ENCODE assay signal across 8 cellular contexts in genomic region chr17:43416998-43417891, GRCh38. TPM values are rescaled to one million over a fixed set of nuclear protein-coding genes. Genes with fewer than 3 reads are reported as not detected.
DNase-seq lines count a peak whose midpoint lies in the region; ATAC-seq and TF ChIP-seq lines count a peak whose summit lies in the region.

No MANE protein-coding gene starts in this region.

- no peaks in the 10 kb centered on the region for H3K9me3 Mint-ChIP-seq in endothelial cell (ENCODE audit: unreplicated experiment)

- ATAC-seq in GM19351 (IDR thresholded peaks at IDR 0.05; ENCODE audit: unreplicated experiment): no peak

- H2BK120ac ChIP-seq in neuronal stem cell (ENCODE audit: low read depth, low read length): no peak overlapping the region

- H2BK15ac ChIP-seq in neuronal stem cell (ENCODE audit: low read length): peak overlapping the region; percentile 54

- H3K4ac ChIP-seq in neuronal stem cell (ENCODE audit: low read length): no peak overlapping the region

- H2AK5ac ChIP-seq in neuronal stem cell (ENCODE audit: low read depth, low read length): no peak overlapping the region

- no peak overlapping the region for H3K4me3 ChIP-seq in fibroblast of mammary gland (ENCODE audit: control insufficient read depth, low read depth, low read length)
- H3K4me3 ChIP-seq in neuronal stem cell (ENCODE audit: low read length in 2 of 2): no peak overlapping the region

- no peak overlapping the region for H3K4me2 ChIP-seq in neuronal stem cell (ENCODE audit: insufficient read depth, low read length, poor library complexity, severe bottlenecking)

- peaks cover 2% of the 10 kb centered on the region for H3K4me1 Mint-ChIP-seq in endothelial cell (ENCODE audit: unreplicated experiment)

- peak overlapping the region; percentile 45 for H2AFZ ChIP-seq in neuronal stem cell (ENCODE audit: low read length)

- no peak for TF ChIP-seq CTCF in AG09319 (IDR thresholded peaks at IDR 0.05; ENCODE audit: low read depth, low read length)
- no peak for TF ChIP-seq CTCF in fibroblast of mammary gland (conservative IDR thresholded peaks at IDR 0.05; ENCODE audit: control insufficient read depth, insufficient read depth, low read depth, low read length)
- TF ChIP-seq CTCF in endothelial cell (IDR thresholded peaks at IDR 0.05; ENCODE audit: unreplicated experiment): no peak

- H3K14ac ChIP-seq in neuronal stem cell (ENCODE audit: low read length): no peak overlapping the region

- DNase-seq in AG09319 (ENCODE audit: extremely low read depth, low read depth) (peak; percentile 30), RPMI8226 (peak; percentile 26), fibroblast of mammary gland (ENCODE audit: low read depth) (peak; percentile 69), neuronal stem cell (ENCODE audit: low spot score) (no peak), endothelial cell (ENCODE audit: low spot score) (no peak), CD1c-positive myeloid dendritic cell (ENCODE audit: extremely low spot score) (no peak)
- DNase-seq in stimulated activated CD4-positive, alpha-beta T cell treated with anti-CD3 and anti-CD28 coated beads, Interleukin-4, amount 100 ng/mL, for 4 hours: no peak

- H3K27ac Mint-ChIP-seq in endothelial cell (ENCODE audit: unreplicated experiment): no peak overlapping the region

- H3K27me3 ChIP-seq in neuronal stem cell (ENCODE audit: control insufficient read depth in 3 of 3, insufficient read depth in 3 of 3, low read depth in 1 of 3, low read length in 3 of 3): peaks cover 0 to 23% (median 0%) of the 10 kb centered on the region in 3 experiments

- H2BK5ac ChIP-seq in neuronal stem cell (ENCODE audit: low read length): no peak overlapping the region

- H3K4me3 Mint-ChIP-seq in endothelial cell (ENCODE audit: unreplicated experiment): no peak overlapping the region

- no peak overlapping the region for H3K23ac ChIP-seq in neuronal stem cell (ENCODE audit: low read depth, low read length, poor library complexity)

- H3K27ac ChIP-seq in neuronal stem cell (replicated peaks; ENCODE audit: low read length): no peak overlapping the region

- WGBS in neuronal stem cell (ENCODE audit: extremely low coverage in 2 of 2, insufficient read length in 2 of 2, insufficient replicate concordance in 1 of 2), 2 donors: no CpG with 5 or more reads among the region's 13 CpGs

- no peak overlapping the region for H4K91ac ChIP-seq in neuronal stem cell (ENCODE audit: low read depth, low read length, poor library complexity)

- H3K18ac ChIP-seq in neuronal stem cell (ENCODE audit: low read length): no peak overlapping the region

- no peak overlapping the region for H3K9ac ChIP-seq in neuronal stem cell (ENCODE audit: low read depth, low read length, poor library complexity)

- H3K9me3 ChIP-seq in neuronal stem cell (replicated peaks in 1 of 2; ENCODE audit: control insufficient read depth in 2 of 2, insufficient read depth in 1 of 2, low read depth in 1 of 2, low read length in 2 of 2): no peaks in the 10 kb centered on the region

- no peaks in the 10 kb centered on the region for H3K36me3 ChIP-seq in neuronal stem cell (replicated peaks in 1 of 2; ENCODE audit: control insufficient read depth in 2 of 2, insufficient read depth in 2 of 2, low read length in 2 of 2)

- H2BK12ac ChIP-seq in neuronal stem cell (ENCODE audit: low read length): no peak overlapping the region

- H3K4me1 ChIP-seq in neuronal stem cell (ENCODE audit: control insufficient read depth in 2 of 2, insufficient read depth in 1 of 2, low read depth in 1 of 2, low read length in 2 of 2): peaks cover 3 to 9% of the 10 kb centered on the region in 2 donors

- H3K27me3 Mint-ChIP-seq in endothelial cell (ENCODE audit: unreplicated experiment): no peaks in the 10 kb centered on the region

- H3K36me3 Mint-ChIP-seq in endothelial cell (ENCODE audit: low read depth, unreplicated experiment): no peaks in the 10 kb centered on the region

- H3K79me1 ChIP-seq in neuronal stem cell (ENCODE audit: low read depth, low read length): no peaks in the 10 kb centered on the region

- H4K8ac ChIP-seq in neuronal stem cell (ENCODE audit: low read depth, low read length): no peak overlapping the region

RNA-seq across cellular contexts. Expression of gene ARL4D, which starts 18.5 kb away (rescaled TPM):
- 14.3 TPM for polyA plus RNA-seq in neuronal stem cell (2013, experiment 1 of 2)
- polyA plus RNA-seq in neuronal stem cell (2013, experiment 2 of 2): 14.0 TPM
- total RNA-seq in endothelial cell (ENCODE audit: unreplicated experiment): 35.7 TPM

Comparison
In these comparisons a context has a peak if more than half of its experiments do, and no peak if none do; other contexts are left out.
1. DNase-seq: peak in AG09319 (single experiment), RPMI8226 (single experiment) and fibroblast of mammary gland (single experiment); none in neuronal stem cell (single experiment), endothelial cell (single experiment), stimulated activated CD4-positive, alpha-beta T cell treated with anti-CD3 and anti-CD28 coated beads, Interleukin-4, amount 100 ng/mL, for 4 hours (0 of 2) and CD1c-positive myeloid dendritic cell (single experiment).